In the genomic region with DNA sequence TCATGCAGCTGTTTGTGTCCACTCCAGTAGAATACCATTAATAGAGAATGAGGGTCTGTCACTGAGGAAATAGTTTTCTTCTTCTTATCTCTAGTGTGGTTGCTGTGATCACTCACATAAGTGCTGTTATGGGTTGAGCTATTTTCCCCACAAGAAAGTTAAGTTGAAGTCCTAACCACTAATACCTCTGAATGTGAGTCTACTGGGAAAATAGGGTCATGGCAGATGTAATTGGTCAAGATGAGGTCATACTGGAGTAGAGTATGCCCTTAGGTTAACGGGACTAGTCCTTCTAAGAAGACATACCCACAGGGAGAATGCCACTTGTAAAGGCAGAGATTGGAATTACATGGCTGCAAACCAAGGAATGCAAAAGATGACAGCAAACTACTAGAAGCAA, we compare ENCODE assay signal across 23 cellular contexts.
"Had no signal": no experiment of that assay in that cellular context is flagged by ENCODE, and none has a peak within 500 bp of the region (broad histone marks: within the 10 kb centered on the region; RNA-seq: fewer than 3 reads in every experiment).

No MANE protein-coding gene starts in this region.

- H3K4me3 ChIP-seq: adrenal gland, esophagus squamous epithelium, left ventricle myocardium inferior, right atrium auricular region, thoracic aorta had no signal

- DNase-seq: activated CD4-positive, alpha-beta T cell treated with anti-CD3 and anti-CD28 coated beads for 1 hour; activated CD4-positive, alpha-beta T cell treated with anti-CD3 and anti-CD28 coated beads, Interleukin-2, amount 50 U/mL, for 48 hours; activated effector memory CD4-positive, alpha-beta T cell treated with Interleukin-2 at 50 U/mL for 16 hours; activated naive CD4-positive, alpha-beta T cell treated with anti-CD3 and anti-CD28 coated beads, Interleukin-2, amount 50 U/mL, for 16 hours; activated T-cell treated with anti-CD3 and anti-CD28 coated beads, Interleukin-2, amount 50 U/mL, for 4 hours; adrenal gland; cortex of kidney; effector CD4-positive, alpha-beta T cell; esophagus squamous epithelium; foreskin fibroblast; hippocampal formation; left ventricle myocardium inferior; nucleus accumbens; small intestine; stimulated activated CD4-positive, alpha-beta T cell treated with anti-CD3 and anti-CD28 coated beads, Interleukin-4, amount 100 ng/mL, for 4 hours; stimulated activated CD8-positive, alpha-beta memory T cell treated with anti-CD3 and anti-CD28 coated beads, Interleukin-4, amount 100 ng/mL, for 48 hours; stimulated activated naive CD4-positive, alpha-beta T cell treated with Interleukin-2 at 50 U/mL for 16 hours; T-helper 1 cell; T1000 had no signal

- H3K4me1 ChIP-seq: adrenal gland, esophagus squamous epithelium, left ventricle myocardium inferior, right atrium auricular region had no signal

- H3K36me3 Mint-ChIP-seq: natural killer cell treated with Interleukin-12 subunit alpha and Interleukin-12 subunit beta and Interleukin-15 and Interleukin-18, amount 100 ng/mL, for 72 hours had no signal

- ATAC-seq: activated T-cell treated with anti-CD3 and anti-CD28 coated beads, Interleukin-2, amount 50 U/mL, for 4 hours; natural killer cell treated with Interleukin-12 subunit alpha and Interleukin-12 subunit beta and Interleukin-15 and Interleukin-18, amount 100 ng/mL, for 72 hours had no signal

- FAIRE-seq: small intestine had no signal

- H3K27ac Mint-ChIP-seq: natural killer cell treated with Interleukin-12 subunit alpha and Interleukin-12 subunit beta and Interleukin-15 and Interleukin-18, amount 100 ng/mL, for 72 hours had no signal

- H3K27me3 ChIP-seq: adrenal gland, esophagus squamous epithelium, right atrium auricular region had no signal

- H3K27ac ChIP-seq: adrenal gland, esophagus squamous epithelium, left ventricle myocardium inferior, right atrium auricular region, thoracic aorta, VCaP had no signal

- H3K27me3 Mint-ChIP-seq: natural killer cell treated with Interleukin-12 subunit alpha and Interleukin-12 subunit beta and Interleukin-15 and Interleukin-18, amount 100 ng/mL, for 72 hours had no signal

- H3K36me3 ChIP-seq: adrenal gland, esophagus squamous epithelium, left ventricle myocardium inferior, right atrium auricular region, thoracic aorta had no signal

- H3K4me3 Mint-ChIP-seq: activated T-cell treated with anti-CD3 and anti-CD28 coated beads, Interleukin-2, amount 50 U/mL, for 4 hours; natural killer cell treated with Interleukin-12 subunit alpha and Interleukin-12 subunit beta and Interleukin-15 and Interleukin-18, amount 100 ng/mL, for 72 hours had no signal

- H3K9me3 Mint-ChIP-seq: activated T-cell treated with anti-CD3 and anti-CD28 coated beads, Interleukin-2, amount 50 U/mL, for 4 hours; natural killer cell treated with Interleukin-12 subunit alpha and Interleukin-12 subunit beta and Interleukin-15 and Interleukin-18, amount 100 ng/mL, for 72 hours had no signal

- H3K9me3 ChIP-seq: adrenal gland, esophagus squamous epithelium, left ventricle myocardium inferior, right atrium auricular region, thoracic aorta had no signal
